ENCODE assay signal across 37 cellular contexts in genomic region chr11:5383576-5383975, GRCh38. TPM values are rescaled to one million over a fixed set of nuclear protein-coding genes. Genes with fewer than 3 reads are reported as not detected.
"Had no signal": no experiment of that assay in that cellular context is flagged by ENCODE, and none has a peak within 500 bp of the region (broad histone marks: within the 10 kb centered on the region; RNA-seq: fewer than 3 reads in every experiment).

TSS of gene OR51M1 (plus strand) at chr11:5383812. CDS start at chr11:5389399, 5,587 bp downstream.

- H3K9me3 ChIP-seq: adrenal gland, body of pancreas, breast epithelium, MG63, SJCRH30 had no signal

- H3K27me3 ChIP-seq: adrenal gland, body of pancreas, breast epithelium, MG63, SJCRH30 had no signal

- DNase-seq: activated CD4-positive, alpha-beta T cell treated with anti-CD3 and anti-CD28 coated beads for 36 hours; activated CD4-positive, alpha-beta T cell treated with anti-CD3 and anti-CD28 coated beads, Interleukin-2, amount 10 ng/mL, durations not matched to agents 7 days and 5 days; activated CD4-positive, alpha-beta T cell treated with anti-CD3 and anti-CD28 coated beads, Interleukin-2, amount 50 U/mL, for 48 hours; activated CD8-positive, alpha-beta memory T cell treated with anti-CD3 and anti-CD28 coated beads, Interleukin-2, amount 50 U/mL, for 4 hours; activated CD8-positive, alpha-beta T cell treated with anti-CD3 and anti-CD28 coated beads, Interleukin-2, amount 10 ng/mL, durations not matched to agents 7 days and 5 days; activated gamma-delta T cell treated with Interleukin-2 at 50 U/mL for 16 hours; activated naive CD4-positive, alpha-beta T cell treated with anti-CD3 and anti-CD28 coated beads for 36 hours; activated T-cell treated with anti-CD3 and anti-CD28 coated beads for 4 hours; activated T-cell treated with anti-CD3 and anti-CD28 coated beads, Interleukin-2, amount 50 U/mL, for 4 hours; adrenal gland; body of pancreas; Kasumi-1; KG1; MG63; MV-4-11; NCI-H1092; NCI-H1436 treated with DMSO at 0.1 percent for 48 hours; NCI-H1694 treated with DMSO at 0.1 percent for 48 hours; NCI-H2029; NCI-H345; NCI-H526; NCI-H748 treated with DMSO at 0.1 percent for 48 hours; SHP77; SJCRH30; T1000 had no signal

- ATAC-seq: activated CD4-positive, alpha-beta T cell treated with anti-CD3 and anti-CD28 coated beads for 36 hours; activated CD4-positive, CD25-positive, alpha-beta regulatory T cell treated with anti-CD3 and anti-CD28 coated beads, Interleukin-2, amount 50 U/mL, for 24 hours; activated CD8-positive, alpha-beta T cell treated with anti-CD3 and anti-CD28 coated beads, Interleukin-2, amount 10 ng/mL, durations not matched to agents 7 days and 5 days; activated naive CD4-positive, alpha-beta T cell treated with anti-CD3 and anti-CD28 coated beads, Interleukin-2, amount 50 U/mL, for 72 hours; activated T-cell treated with anti-CD3 and anti-CD28 coated beads, Interleukin-2, amount 50 U/mL, for 4 hours; body of pancreas; Panc1 had no signal

- H3K36me3 ChIP-seq: adrenal gland, breast epithelium, MG63, SJCRH30 had no signal

- H3K4me1 ChIP-seq: adrenal gland, body of pancreas, breast epithelium, SJCRH30 had no signal

- H3K27ac ChIP-seq: adrenal gland, body of pancreas, breast epithelium, SJCRH30, SK-N-MC had no signal

- FAIRE-seq: astrocyte had no signal

- H3K4me3 ChIP-seq: adrenal gland, body of pancreas, breast epithelium, MG63, SJCRH30, SK-N-MC had no signal

RNA-seq across cellular contexts. Expression of gene OR51M1, which starts in this region (rescaled TPM):
- total RNA-seq: activated CD4-positive, alpha-beta T cell treated with anti-CD3 and anti-CD28 coated beads for 36 hours; activated CD4-positive, alpha-beta T cell treated with anti-CD3 and anti-CD28 coated beads, Interleukin-2, amount 10 ng/mL, durations not matched to agents 7 days and 5 days; activated CD8-positive, alpha-beta T cell treated with anti-CD3 and anti-CD28 coated beads, Interleukin-2, amount 10 ng/mL, durations not matched to agents 7 days and 5 days; activated naive CD4-positive, alpha-beta T cell treated with anti-CD3 and anti-CD28 coated beads for 36 hours; activated naive CD4-positive, alpha-beta T cell treated with anti-CD3 and anti-CD28 coated beads, Interleukin-2, amount 50 U/mL, for 72 hours; activated T-cell treated with anti-CD3 and anti-CD28 coated beads, Interleukin-2, amount 50 U/mL, for 4 hours; activated T-helper 1 cell treated with anti-CD3 and anti-CD28 coated beads, Interleukin-12 subunit alpha, Interleukin-12 subunit beta, Interleukin-2, Interleukin-4 antibody, amounts not matched to agents 30 ng/mL and 10 ng/mL and 1 ng/mL, durations not matched to agents 14 hours and 24 hours and 36 hours; adrenal gland; astrocyte; body of pancreas; breast epithelium; cardiac septum; NCI-H460; RPMI7951; SJCRH30; T-helper 1 cell treated with Interleukin-12 subunit alpha and Interleukin-12 subunit beta and Interleukin-4 antibody, amounts not matched to agents 30 ng/mL and 1 ng/mL, for 36 hours; T-helper 2 cell treated with Interferon-gamma antibody and Interleukin-4, amounts not matched to agents 100 ng/mL and 5 ng/mL, for 36 hours had no signal
- polyA plus RNA-seq: adrenal gland had no signal
